Comparison of ENCODE assay signal across 8 cellular contexts in genomic region chr10:34815174-34816066, GRCh38. TPM values are rescaled to one million over a fixed set of nuclear protein-coding genes. Genes with fewer than 3 reads are reported as not detected.
DNase-seq lines count a peak whose midpoint lies in the region; ATAC-seq and TF ChIP-seq lines count a peak whose summit lies in the region.

Gene PARD3 (minus strand): TSS chr10:34815296. CDS start chr10:34814995, 301 bp downstream.

- H3K9me3 ChIP-seq in RWPE2 (ENCODE audit: severe bottlenecking) (no peaks in the 10 kb centered on the region), liver (ENCODE audit: control insufficient read depth in 4 of 4, low read length in 3 of 4) (no peaks in the 10 kb centered on the region), suprapubic skin (no peaks in the 10 kb centered on the region)

- no peak for TF ChIP-seq POLR2A in suprapubic skin (IDR thresholded peaks at IDR 0.05)

- H3K9ac ChIP-seq in liver (ENCODE audit: low read depth in 1 of 2, low read length in 2 of 2) = peak within 1 kb of the TSS; percentile 4 to 80

- H3K27ac ChIP-seq in RWPE2 (ENCODE audit: poor library complexity, severe bottlenecking) (peak within 1 kb of the TSS; percentile 71), dorsolateral prefrontal cortex (peak within 1 kb of the TSS in 44 of 59 donors; percentile 1 to 87 (median 68)), liver (ENCODE audit: low read depth in 1 of 2, low read length in 2 of 2) (peak within 1 kb of the TSS; percentile 82 to 87), suprapubic skin (peak within 1 kb of the TSS; percentile 93)

- no peak for TF ChIP-seq EP300 in suprapubic skin (IDR thresholded peaks at IDR 0.05)

- H3K36me3 ChIP-seq in RWPE2 (ENCODE audit: low read depth) = no peaks in the 10 kb centered on the region
- no peaks in the 10 kb centered on the region for H3K36me3 ChIP-seq in liver (ENCODE audit: control insufficient read depth in 4 of 4, insufficient read depth in 3 of 4, low read depth in 1 of 4, low read length in 3 of 4)
- H3K36me3 ChIP-seq in suprapubic skin = no peaks in the 10 kb centered on the region

- peak in 1 of 2 donors; percentile 32 for TF ChIP-seq RAD21 in liver (IDR thresholded peaks at IDR 0.05)

- H3K4me3 ChIP-seq in RWPE2 (ENCODE audit: severe bottlenecking) (peak within 1 kb of the TSS; percentile 99), dorsolateral prefrontal cortex (peak within 1 kb of the TSS; percentile 40 to 79 (median 63)), liver (ENCODE audit: low read depth in 1 of 3, low read length in 3 of 3) (peak within 1 kb of the TSS; percentile 74 to 99 (median 82)), suprapubic skin (peak within 1 kb of the TSS; percentile 91)

- under 1% methylated on average over 74 of the region's 84 CpGs for WGBS in liver
- 2% methylated on average over 19 of the region's 84 CpGs for WGBS in suprapubic skin

- ATAC-seq in HG03175 (IDR thresholded peaks at IDR 0.05; ENCODE audit: unreplicated experiment) = peak; percentile 58
- peak; percentile 62 for ATAC-seq in RWPE2 (ENCODE audit: low read depth)

- intact Hi-C loops in dorsolateral prefrontal cortex (cut with DNase I) = loop anchor here in 1 of 2 donors (5.0 kb wide), 1 partner anchor 832 kb away; no protein-coding TSS in a partner anchor

- TF ChIP-seq CTCF in RWPE2 (IDR thresholded peaks at IDR 0.05; ENCODE audit: poor library complexity, severe bottlenecking) = no peak
- no peak for TF ChIP-seq CTCF in dorsolateral prefrontal cortex (IDR thresholded peaks at IDR 0.05 in 54 of 56, conservative IDR thresholded peaks at IDR 0.05 in 2 of 56; ENCODE audit: low read depth in 1 of 56, partially characterized antibody in 56 of 56)
- no peak for TF ChIP-seq CTCF in liver (IDR thresholded peaks at IDR 0.05; ENCODE audit: low read depth, low read length, missing input control)
- no peak for TF ChIP-seq CTCF in suprapubic skin (IDR thresholded peaks at IDR 0.05)

- H3K27me3 ChIP-seq in RWPE2 (ENCODE audit: insufficient read depth, poor library complexity, severe bottlenecking) (no peaks in the 10 kb centered on the region), dorsolateral prefrontal cortex (peaks cover 0 to 84% (median 27%) of the 10 kb centered on the region in 45 donors), liver (ENCODE audit: control insufficient read depth in 4 of 4, insufficient read depth in 4 of 4, low read length in 3 of 4) (no peaks in the 10 kb centered on the region), suprapubic skin (no peaks in the 10 kb centered on the region)

- peak; percentile 8 for DNase-seq in stimulated activated CD4-positive, alpha-beta T cell treated with anti-CD3 and anti-CD28 coated beads, Interleukin-1b, Interleukin-23, amount 100 ng/mL, for 48 hours
- DNase-seq in stimulated activated CD4-positive, alpha-beta T cell treated with anti-CD3 and anti-CD28 coated beads, Interleukin-4, amount 100 ng/mL, for 1 hour = no peak
- DNase-seq in RWPE2 (ENCODE audit: low spot score) (no peak), dorsolateral prefrontal cortex (peak in 1 of 10 donors; percentile 15), suprapubic skin (ENCODE audit: low spot score in 2 of 2) (peak; percentile 70 to 82), NAMALWA (ENCODE audit: low spot score) (no peak)

- peaks cover 7% of the 10 kb centered on the region for H3K4me1 ChIP-seq in RWPE2 (ENCODE audit: insufficient read depth, poor library complexity, severe bottlenecking)
- peaks cover 6 to 30% (median 17%) of the 10 kb centered on the region in 4 donors for H3K4me1 ChIP-seq in liver (ENCODE audit: control insufficient read depth in 4 of 4, insufficient read depth in 4 of 4, low read length in 3 of 4)
- peaks cover 44% of the 10 kb centered on the region for H3K4me1 ChIP-seq in suprapubic skin

TF ChIP-seq in liver, 16 proteins besides CTCF, POLR2A, EP300 and RAD21:
- TF ChIP-seq SP1 (IDR thresholded peaks at IDR 0.05) = no peak
- TF ChIP-seq FOXA2 (IDR thresholded peaks at IDR 0.05) = no peak
- TF ChIP-seq EGR1 (IDR thresholded peaks at IDR 0.05; ENCODE audit: low read depth in 2 of 2) = no peak
- TF ChIP-seq NR2F2 (IDR thresholded peaks at IDR 0.05) = no peak
- no peak for TF ChIP-seq HNF4G (IDR thresholded peaks at IDR 0.05)
- TF ChIP-seq JUND (IDR thresholded peaks at IDR 0.05) = no peak
- TF ChIP-seq MAX (IDR thresholded peaks at IDR 0.05) = no peak
- no peak for TF ChIP-seq RXRA (IDR thresholded peaks at IDR 0.05)
- no peak for TF ChIP-seq REST (IDR thresholded peaks at IDR 0.05)
- no peak for TF ChIP-seq TAF1 (conservative IDR thresholded peaks at IDR 0.05)
- TF ChIP-seq ATF3 (IDR thresholded peaks at IDR 0.05) = no peak
- TF ChIP-seq YY1 (IDR thresholded peaks at IDR 0.05) = no peak

RNA-seq across cellular contexts. Expression of gene PARD3, which starts in this region (rescaled TPM):
- total RNA-seq in dorsolateral prefrontal cortex (10 to 100 TPM in 118 of 120 experiments, 1 to 10 TPM in 2; 8.9 to 47.8 (median 19.1) TPM), liver (10 to 100 TPM; 13.3 to 43.8 TPM), suprapubic skin (100 to 1,000 TPM; 115 to 226 (median 141) TPM)
- 10 to 100 TPM; 12.3 to 13.7 TPM for polyA plus RNA-seq in liver

Comparison
In these comparisons a context has a peak if more than half of its experiments do, and no peak if none do; other contexts are left out.
1. DNase-seq: peak in stimulated activated CD4-positive, alpha-beta T cell treated with anti-CD3 and anti-CD28 coated beads, Interleukin-1b, Interleukin-23, amount 100 ng/mL, for 48 hours (single experiment) and suprapubic skin (2 of 2); none in stimulated activated CD4-positive, alpha-beta T cell treated with anti-CD3 and anti-CD28 coated beads, Interleukin-4, amount 100 ng/mL, for 1 hour (single experiment), RWPE2 (single experiment) and NAMALWA (single experiment).
2. Peak in every context shown above with its lines, with median percentiles within 50 percentile points of each other: H3K27ac ChIP-seq and H3K4me3 ChIP-seq.